8 cellular contexts compared by ENCODE assay signal in the genomic region with DNA sequence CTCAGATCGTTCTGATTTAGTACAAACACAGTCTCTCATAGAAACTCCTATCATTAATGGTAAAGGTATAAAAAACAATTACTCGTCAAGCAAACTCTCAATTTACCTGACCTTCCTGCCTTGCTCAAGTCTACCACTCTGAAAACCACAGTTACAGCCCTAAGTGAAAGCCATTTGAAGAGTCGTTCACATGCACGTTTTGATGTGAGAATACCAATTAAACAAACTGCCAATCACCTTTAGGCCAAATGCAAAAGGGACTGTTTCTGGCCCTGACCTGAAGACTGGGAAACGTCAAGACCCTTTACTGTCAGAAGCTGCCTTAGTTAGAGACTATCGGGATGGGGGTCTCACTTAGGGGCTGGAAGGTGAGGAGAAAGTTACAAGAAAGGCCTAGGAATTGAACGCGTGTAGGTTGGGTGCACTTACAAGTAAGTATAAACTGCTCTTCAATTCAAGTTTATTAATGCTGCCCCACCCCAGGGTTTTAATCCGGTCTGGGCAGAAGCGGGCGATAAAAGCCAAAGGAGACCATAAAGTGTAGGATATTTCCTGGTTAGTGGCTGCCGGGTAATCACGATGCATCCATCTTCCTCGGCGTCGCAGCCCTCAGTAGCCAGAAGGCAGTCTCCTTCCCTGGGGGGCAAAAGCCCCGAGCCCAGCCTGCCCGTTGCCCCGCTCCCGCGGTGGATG. TPM values are rescaled to one million over a fixed set of nuclear protein-coding genes. Genes with fewer than 3 reads are reported as not detected.
DNase-seq lines count a peak whose midpoint lies in the region; ATAC-seq and TF ChIP-seq lines count a peak whose summit lies in the region.

No MANE protein-coding gene starts in this region.

- TF ChIP-seq CTCF in colonic mucosa (IDR thresholded peaks at IDR 0.05): no peak

- DNase-seq in RKO (ENCODE audit: low spot score) (peak; percentile 44), colonic mucosa (peak; percentile 83), aorta (no peak), SIG-M5 treated with dmso at 0.1 percent for 504 hours (lab: John Stamatoyannopoulos, UW; ENCODE audit: unreplicated experiment) (no peak), NCI-H2107 (lab: John Stamatoyannopoulos, UW) (no peak)

- WGBS in mesodermal cell (ENCODE audit: insufficient coverage in 2 of 2), 2 experiments: 4 to 6% methylated on average over 12 to 19 of the region's 21 CpGs
- 1 to 2% methylated on average over 21 of the region's 21 CpGs for WGBS in aorta, 2 donors

- intact Hi-C loops in colonic mucosa (cut with DNase I): no loop called here
- intact Hi-C loops in aorta (cut with DNase I): loop anchor here (5.0 to 10.0 kb wide), 2 partner anchors 246 to 249 kb away; a partner anchor contains a TSS

- H4K20me1 ChIP-seq in BLaER1 treated with 17β-estradiol and CSF1 and Interleukin-3, amounts not matched to agents 10 nM and 100 nM: peaks cover 51 to 60% (median 56%) of the 10 kb centered on the region in 11 experiments

- peak overlapping the region; percentile 88 to 97 (median 93) for H3K4me3 ChIP-seq in BLaER1 treated with 17β-estradiol and CSF1 and Interleukin-3, amounts not matched to agents 10 nM and 100 nM
- H3K4me3 ChIP-seq in colonic mucosa: peak overlapping the region; percentile 90
- H3K4me3 ChIP-seq in mesodermal cell (ENCODE audit: extremely low read depth, insufficient read depth, low read length, poor library complexity, severe bottlenecking): peak overlapping the region; percentile 76
- peak overlapping the region; percentile 51 to 70 for H3K4me3 ChIP-seq in aorta (ENCODE audit: low read length in 2 of 2)

- ATAC-seq in GM21619 (IDR thresholded peaks at IDR 0.05; ENCODE audit: unreplicated experiment) (peak; percentile 9), aorta (ENCODE audit: low FRiP score) (no peak)

- H3K4me1 ChIP-seq in BLaER1 treated with 17β-estradiol and CSF1 and Interleukin-3, amounts not matched to agents 10 nM and 100 nM: peaks cover 55 to 79% (median 71%) of the 10 kb centered on the region in 10 experiments
- H3K4me1 ChIP-seq in colonic mucosa: peaks cover 16% of the 10 kb centered on the region
- H3K4me1 ChIP-seq in mesodermal cell (ENCODE audit: control insufficient read depth, insufficient read depth, low read length, poor library complexity, severe bottlenecking): peaks cover 28% of the 10 kb centered on the region
- peaks cover 0 to 3% of the 10 kb centered on the region in 2 donors for H3K4me1 ChIP-seq in aorta (ENCODE audit: control insufficient read depth in 1 of 2, insufficient read depth in 2 of 2, low read length in 2 of 2)

- H3K4me2 ChIP-seq in BLaER1 treated with 17β-estradiol and CSF1 and Interleukin-3, amounts not matched to agents 10 nM and 100 nM: peak overlapping the region; percentile 87 to 95 (median 91)

- H3K9me3 ChIP-seq in BLaER1 treated with 17β-estradiol and CSF1 and Interleukin-3, amounts not matched to agents 10 nM and 100 nM (replicated peaks in 1 of 11): no peaks in the 10 kb centered on the region
- H3K9me3 ChIP-seq in colonic mucosa: no peaks in the 10 kb centered on the region
- H3K9me3 ChIP-seq in mesodermal cell (ENCODE audit: control insufficient read depth, low read length): no peaks in the 10 kb centered on the region
- H3K9me3 ChIP-seq in aorta (ENCODE audit: control insufficient read depth, low read length): no peaks in the 10 kb centered on the region

- H3K27me3 ChIP-seq in BLaER1 treated with 17β-estradiol and CSF1 and Interleukin-3, amounts not matched to agents 10 nM and 100 nM: no peaks in the 10 kb centered on the region
- H3K27me3 ChIP-seq in colonic mucosa: no peaks in the 10 kb centered on the region
- no peaks in the 10 kb centered on the region for H3K27me3 ChIP-seq in aorta (ENCODE audit: control insufficient read depth in 1 of 2, insufficient read depth in 2 of 2, low read length in 1 of 2)

- peak overlapping the region; percentile 98 to 99 (median 99) for H3K9ac ChIP-seq in BLaER1 treated with 17β-estradiol and CSF1 and Interleukin-3, amounts not matched to agents 10 nM and 100 nM
- H3K9ac ChIP-seq in colonic mucosa (ENCODE audit: low read depth in 2 of 2, low read length in 2 of 2): peak overlapping the region; percentile 99

- H3K36me3 ChIP-seq in BLaER1 treated with 17β-estradiol and CSF1 and Interleukin-3, amounts not matched to agents 10 nM and 100 nM: peaks cover 0 to 33% (median 17%) of the 10 kb centered on the region in 11 experiments; a peak in 15 of 22 replicates
- H3K36me3 ChIP-seq in colonic mucosa (no peaks in the 10 kb centered on the region), mesodermal cell (ENCODE audit: control insufficient read depth, insufficient read depth, low read length) (peaks cover 18% of the 10 kb centered on the region), aorta (ENCODE audit: control insufficient read depth in 1 of 2, insufficient read depth in 2 of 2, low read length in 1 of 2) (no peaks in the 10 kb centered on the region)

- peak overlapping the region; percentile 97 to 99 (median 99) for H3K27ac ChIP-seq in BLaER1 treated with 17β-estradiol and CSF1 and Interleukin-3, amounts not matched to agents 10 nM and 100 nM
- H3K27ac ChIP-seq in colonic mucosa: peak overlapping the region; percentile 97
- peak overlapping the region; percentile 99 for H3K27ac ChIP-seq in mesodermal cell (ENCODE audit: low read depth, low read length, severe bottlenecking)
- H3K27ac ChIP-seq in aorta (ENCODE audit: low read depth in 1 of 2, low read length in 2 of 2): peak overlapping the region; percentile 64 to 93

RNA-seq across cellular contexts. Expression of a gene that starts 0.9 kb away (rescaled TPM):
- total RNA-seq in colonic mucosa (100 to 1,000 TPM; 285 to 392 TPM), aorta (100 to 1,000 TPM; 120 to 137 TPM)
- 103 TPM for polyA plus RNA-seq in mesodermal cell (2013, experiment 1 of 2)
- 124 TPM for polyA plus RNA-seq in mesodermal cell (2013, experiment 2 of 2)
- polyA plus RNA-seq in aorta: 10 to 100 TPM; 42.9 to 50.0 TPM

Comparison
In these comparisons a context has a peak if more than half of its experiments do, and no peak if none do; other contexts are left out.
1. DNase-seq: peak in RKO (single experiment) and colonic mucosa (single experiment); none in aorta (0 of 2), SIG-M5 treated with dmso at 0.1 percent for 504 hours (single experiment) and NCI-H2107 (single experiment).
2. Peak in every context shown above with its lines, with median percentiles within 50 percentile points of each other: H3K27ac ChIP-seq and H3K4me3 ChIP-seq.